Comparison of ENCODE assay signal across 14 cellular contexts in genomic region chr7:151827620-151828019, GRCh38.
DNase-seq lines count a peak whose midpoint lies in the region; ATAC-seq lines count a peak whose summit lies in the region.
"Had no signal": no experiment of that assay in that cellular context is flagged by ENCODE, and none has a peak within 500 bp of the region (broad histone marks: within the 10 kb centered on the region; RNA-seq: fewer than 3 reads in every experiment).

No MANE protein-coding gene starts in this region.

- H3K36me3 Mint-ChIP-seq in dendritic cell treated with granulocyte-macrophage colony-stimulating factor and Interleukin-4, amounts not matched to agents 40 ng/mL and 50 ng/mL, for 4 days (ENCODE audit: low read depth), result peaks cover 27% of the 10 kb centered on the region

- ATAC-seq in GM18909 (IDR thresholded peaks at IDR 0.05; ENCODE audit: poor library complexity, unreplicated experiment) (no peak), HG03159 (IDR thresholded peaks at IDR 0.05; ENCODE audit: unreplicated experiment) (no peak)
- ATAC-seq: GM12878, GM23338 had no signal

- H3K27me3 Mint-ChIP-seq in dendritic cell treated with granulocyte-macrophage colony-stimulating factor and Interleukin-4, amounts not matched to agents 40 ng/mL and 50 ng/mL, for 4 days, result no peaks in the 10 kb centered on the region
- H3K27me3 Mint-ChIP-seq: CD8-positive, alpha-beta memory T cell had no signal

- DNase-seq in NCI-H146 (lab: John Stamatoyannopoulos, UW) (peak; percentile 11), NCI-H146 treated with DMSO at 0.1 percent for 48 hours (lab: John Stamatoyannopoulos, UW; ENCODE audit: unreplicated experiment) (no peak), DMS153 (lab: John Stamatoyannopoulos, UW) (peak; percentile 96), NCI-H345 (lab: John Stamatoyannopoulos, UW) (peak; percentile 92), germinal center (ENCODE audit: low spot score) (no peak)
- DNase-seq: 8988T; AML-193; CD8-positive, alpha-beta memory T cell; DMS79 had no signal

- no peak overlapping the region for H3K4me3 Mint-ChIP-seq in dendritic cell treated with granulocyte-macrophage colony-stimulating factor and Interleukin-4, amounts not matched to agents 40 ng/mL and 50 ng/mL, for 4 days
- H3K4me3 Mint-ChIP-seq: CD8-positive, alpha-beta memory T cell; GM23338 had no signal

- intact Hi-C loops in dendritic cell treated with granulocyte-macrophage colony-stimulating factor and Interleukin-4, amounts not matched to agents 40 ng/mL and 50 ng/mL, for 4 days (cut with micrococcal nuclease), result loop anchor here (5.0 kb wide), 1 partner anchor 40 kb away; no protein-coding TSS in a partner anchor

- no peaks in the 10 kb centered on the region for H3K9me3 Mint-ChIP-seq in dendritic cell treated with granulocyte-macrophage colony-stimulating factor and Interleukin-4, amounts not matched to agents 40 ng/mL and 50 ng/mL, for 4 days
- H3K9me3 Mint-ChIP-seq: CD8-positive, alpha-beta memory T cell; GM23338 had no signal

- H3K4me1 Mint-ChIP-seq in dendritic cell treated with granulocyte-macrophage colony-stimulating factor and Interleukin-4, amounts not matched to agents 40 ng/mL and 50 ng/mL, for 4 days (ENCODE audit: low read depth), result peaks cover 88% of the 10 kb centered on the region

- H3K27ac Mint-ChIP-seq in dendritic cell treated with granulocyte-macrophage colony-stimulating factor and Interleukin-4, amounts not matched to agents 40 ng/mL and 50 ng/mL, for 4 days, result peak overlapping the region; percentile 55
- H3K27ac Mint-ChIP-seq: GM23338 had no signal

Comparison
In these comparisons a context has a peak if more than half of its experiments do, and no peak if none do; other contexts are left out.
1. DNase-seq: peak in NCI-H146 (single experiment), DMS153 (single experiment) and NCI-H345 (single experiment); none in NCI-H146 treated with DMSO at 0.1 percent for 48 hours (single experiment) and germinal center (single experiment).